In the genomic region with DNA sequence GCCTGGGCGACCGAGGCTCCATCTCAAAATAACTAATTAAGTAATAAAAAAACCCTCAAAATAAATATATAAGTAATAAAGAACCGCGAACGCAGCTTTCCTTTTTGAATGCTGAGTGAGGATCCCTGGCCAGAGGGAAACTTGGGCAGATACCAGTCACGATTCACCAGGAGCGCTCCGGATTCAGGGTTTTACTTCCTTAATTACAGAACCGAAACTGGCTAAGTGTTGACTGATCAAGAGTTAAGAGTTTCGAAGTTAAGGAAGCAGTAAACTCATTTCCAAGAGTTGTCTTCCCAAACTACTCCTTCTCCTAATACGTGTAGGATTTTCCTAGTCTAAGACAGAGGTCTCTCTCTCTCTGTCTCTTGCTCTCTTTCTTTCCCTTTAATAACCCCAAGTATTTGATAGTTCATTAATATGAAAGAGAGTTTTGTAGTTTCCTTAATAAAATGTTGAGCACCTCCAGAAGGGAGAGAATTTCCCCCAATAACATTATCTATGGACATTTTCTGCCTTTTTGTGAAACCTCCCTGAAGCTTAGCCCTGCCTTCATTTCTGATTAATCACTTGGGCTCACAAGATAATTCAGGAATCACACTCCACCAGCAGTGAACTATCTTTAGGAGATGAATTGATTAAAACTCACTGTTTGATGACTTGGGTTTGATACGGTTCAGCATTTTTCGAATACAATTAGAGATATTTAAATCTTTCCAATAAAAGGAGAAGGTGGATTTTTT, we compare ENCODE assay signal across 10 cellular contexts.
DNase-seq lines count a peak whose midpoint lies in the region; ATAC-seq and TF ChIP-seq lines count a peak whose summit lies in the region.
"Had no signal": no experiment of that assay in that cellular context is flagged by ENCODE, and none has a peak within 500 bp of the region (broad histone marks: within the 10 kb centered on the region; RNA-seq: fewer than 3 reads in every experiment).

No MANE protein-coding gene starts in this region.

- CTCF ChIA-PET in activated naive CD4-positive, alpha-beta T cell treated with anti-CD3 and anti-CD28 coated beads for 36 hours (lab: Charles Lee): no interaction called here

- H3K9me3 Mint-ChIP-seq in activated naive CD4-positive, alpha-beta T cell treated with anti-CD3 and anti-CD28 coated beads, Interleukin-2, amount 50 U/mL, for 24 hours: no peaks in the 10 kb centered on the region
- H3K9me3 Mint-ChIP-seq in activated naive CD4-positive, alpha-beta T cell treated with anti-CD3 and anti-CD28 coated beads for 36 hours: no peaks in the 10 kb centered on the region
- H3K9me3 Mint-ChIP-seq: CD4-positive, CD25-positive, alpha-beta regulatory T cell had no signal

- no peaks in the 10 kb centered on the region for H3K9me3 ChIP-seq in adrenal gland (replicated peaks in 1 of 3)
- no peaks in the 10 kb centered on the region for H3K9me3 ChIP-seq in mesenchymal stem cell (ENCODE audit: control insufficient read depth, low read length)
- H3K9me3 ChIP-seq in gastroesophageal sphincter: no peaks in the 10 kb centered on the region
- no peaks in the 10 kb centered on the region for H3K9me3 ChIP-seq in BE2C

- H3K27me3 ChIP-seq in adrenal gland: no peaks in the 10 kb centered on the region
- H3K27me3 ChIP-seq in mesenchymal stem cell (ENCODE audit: control insufficient read depth in 1 of 2, insufficient read depth in 1 of 2, low read length in 2 of 2): no peaks in the 10 kb centered on the region
- H3K27me3 ChIP-seq in gastroesophageal sphincter: no peaks in the 10 kb centered on the region
- no peaks in the 10 kb centered on the region for H3K27me3 ChIP-seq in BE2C

- ATAC-seq in gastroesophageal sphincter (no peak), omental fat pad (ENCODE audit: low FRiP score) (no peak)

- H3K14ac ChIP-seq in mesenchymal stem cell (ENCODE audit: low read length in 2 of 2): no peak overlapping the region

- no peaks in the 10 kb centered on the region for H3K36me3 ChIP-seq in adrenal gland (replicated peaks in 1 of 2)
- H3K36me3 ChIP-seq in mesenchymal stem cell (ENCODE audit: control insufficient read depth in 1 of 2, insufficient read depth in 2 of 2, low read depth in 1 of 2, low read length in 2 of 2): no peaks in the 10 kb centered on the region
- no peaks in the 10 kb centered on the region for H3K36me3 ChIP-seq in gastroesophageal sphincter
- H3K36me3 ChIP-seq in BE2C: no peaks in the 10 kb centered on the region

- no peaks in the 10 kb centered on the region for H3K36me3 Mint-ChIP-seq in activated naive CD4-positive, alpha-beta T cell treated with anti-CD3 and anti-CD28 coated beads, Interleukin-2, amount 50 U/mL, for 24 hours
- H3K36me3 Mint-ChIP-seq in activated naive CD4-positive, alpha-beta T cell treated with anti-CD3 and anti-CD28 coated beads for 36 hours (ENCODE audit: low read depth): no peaks in the 10 kb centered on the region
- H3K36me3 Mint-ChIP-seq: CD4-positive, CD25-positive, alpha-beta regulatory T cell had no signal

- no peak overlapping the region for H4K91ac ChIP-seq in mesenchymal stem cell (ENCODE audit: low read length)

- WGBS in adrenal gland, 4 donors: 65 to 71% (median 68%) methylated on average over 13 of the region's 13 CpGs
- 82% methylated on average over 5 of the region's 13 CpGs for WGBS in mesenchymal stem cell
- 78 to 79% methylated on average over 13 of the region's 13 CpGs for WGBS in gastroesophageal sphincter (ENCODE audit: low coverage in 1 of 2), 2 donors

- H3K4me1 ChIP-seq in adrenal gland (replicated peaks in 1 of 2) (peaks cover 41 to 56% of the 10 kb centered on the region in 2 donors), mesenchymal stem cell (ENCODE audit: control insufficient read depth, insufficient read depth, low read depth, low read length) (peaks cover 1% of the 10 kb centered on the region), gastroesophageal sphincter (peaks cover 0 to 20% (median under 1%) of the 10 kb centered on the region in 3 donors), BE2C (peaks cover 16% of the 10 kb centered on the region)

- no peak overlapping the region for H3K4me2 ChIP-seq in mesenchymal stem cell (ENCODE audit: low read length, poor library complexity, severe bottlenecking)

- H3K18ac ChIP-seq in mesenchymal stem cell (ENCODE audit: low read depth in 1 of 2, low read length in 2 of 2): no peak overlapping the region

- no peaks in the 10 kb centered on the region for H3K27me3 Mint-ChIP-seq in activated naive CD4-positive, alpha-beta T cell treated with anti-CD3 and anti-CD28 coated beads, Interleukin-2, amount 50 U/mL, for 24 hours
- no peaks in the 10 kb centered on the region for H3K27me3 Mint-ChIP-seq in activated naive CD4-positive, alpha-beta T cell treated with anti-CD3 and anti-CD28 coated beads for 36 hours (ENCODE audit: low read depth)
- H3K27me3 Mint-ChIP-seq: CD4-positive, CD25-positive, alpha-beta regulatory T cell had no signal

- no peak overlapping the region for H2BK5ac ChIP-seq in mesenchymal stem cell (ENCODE audit: low read depth, low read length, poor library complexity, severe bottlenecking)

- TF ChIP-seq CTCF in adrenal gland (IDR thresholded peaks at IDR 0.05) (no peak), gastroesophageal sphincter (IDR thresholded peaks at IDR 0.05) (no peak), omental fat pad (IDR thresholded peaks at IDR 0.05) (no peak), BE2C (IDR thresholded peaks at IDR 0.05; ENCODE audit: low read depth, low read length) (no peak)

- H4K8ac ChIP-seq in mesenchymal stem cell (ENCODE audit: low read length): no peak overlapping the region

- intact Hi-C loops in activated naive CD4-positive, alpha-beta T cell treated with anti-CD3 and anti-CD28 coated beads for 36 hours (cut with micrococcal nuclease): loop anchor here (5.0 kb wide), 1 partner anchor 262 kb away; no protein-coding TSS in a partner anchor
- intact Hi-C loops in adrenal gland (cut with DNase I): no loop called here

- H3K23ac ChIP-seq in mesenchymal stem cell (ENCODE audit: low read length in 2 of 2): no peak overlapping the region

- no peak overlapping the region for H2AK5ac ChIP-seq in mesenchymal stem cell (ENCODE audit: low read length, severe bottlenecking)

- H3K27ac Mint-ChIP-seq in activated naive CD4-positive, alpha-beta T cell treated with anti-CD3 and anti-CD28 coated beads, Interleukin-2, amount 50 U/mL, for 24 hours: peak overlapping the region; percentile 85
- H3K27ac Mint-ChIP-seq in activated naive CD4-positive, alpha-beta T cell treated with anti-CD3 and anti-CD28 coated beads for 36 hours: no peak overlapping the region

- TF ChIP-seq EP300 in gastroesophageal sphincter (IDR thresholded peaks at IDR 0.05): no peak

- no peak overlapping the region for H2BK120ac ChIP-seq in mesenchymal stem cell (ENCODE audit: low read depth, low read length)

- H3K4ac ChIP-seq in mesenchymal stem cell (ENCODE audit: low read depth in 1 of 2, low read length in 2 of 2): no peak overlapping the region

- H3K27ac ChIP-seq in adrenal gland (peak overlapping the region in 4 of 5 donors; percentile 37 to 69 (median 58)), mesenchymal stem cell (ENCODE audit: low read length, poor library complexity, severe bottlenecking) (no peak overlapping the region), gastroesophageal sphincter (peak overlapping the region in 2 of 4 donors; percentile 25 to 28)

- H3K4me3 ChIP-seq in adrenal gland: peak overlapping the region in 1 of 4 donors; percentile 1
- H3K4me3 ChIP-seq in mesenchymal stem cell (ENCODE audit: insufficient read depth in 1 of 2, low read depth in 1 of 2, low read length in 2 of 2): peak overlapping the region in 1 of 2 experiments; percentile 10
- no peak overlapping the region for H3K4me3 ChIP-seq in gastroesophageal sphincter
- no peak overlapping the region for H3K4me3 ChIP-seq in BE2C (ENCODE audit: low read depth, low read length)

- no peak for DNase-seq in activated naive CD4-positive, alpha-beta T cell treated with anti-CD3 and anti-CD28 coated beads for 36 hours
- DNase-seq in adrenal gland: peak in 6 of 7 donors; percentile 23 to 62 (median 34)
- peak; percentile 21 for DNase-seq in mesenchymal stem cell
- DNase-seq in omental fat pad (ENCODE audit: low spot score): no peak
- DNase-seq in BE2C: no peak
- DNase-seq in iPS-NIHi7 (ENCODE audit: extremely low spot score): no peak
- DNase-seq: CD4-positive, CD25-positive, alpha-beta regulatory T cell; NCI-H2227 treated with DMSO at 0.1 percent for 48 hours had no signal

- H3K4me1 Mint-ChIP-seq in activated naive CD4-positive, alpha-beta T cell treated with anti-CD3 and anti-CD28 coated beads, Interleukin-2, amount 50 U/mL, for 24 hours: peaks cover 62% of the 10 kb centered on the region
- H3K4me1 Mint-ChIP-seq in activated naive CD4-positive, alpha-beta T cell treated with anti-CD3 and anti-CD28 coated beads for 36 hours (ENCODE audit: low read depth): peaks cover 58% of the 10 kb centered on the region

- H2BK15ac ChIP-seq in mesenchymal stem cell (ENCODE audit: low read depth, poor library complexity, severe bottlenecking): no peak overlapping the region

- H3K9ac ChIP-seq in mesenchymal stem cell (ENCODE audit: low read length): peak overlapping the region; percentile 63

- TF ChIP-seq POLR2A in adrenal gland (IDR thresholded peaks at IDR 0.05): no peak
- TF ChIP-seq POLR2A in gastroesophageal sphincter (IDR thresholded peaks at IDR 0.05): no peak

- H2AFZ ChIP-seq in mesenchymal stem cell (ENCODE audit: low read depth, low read length): no peak overlapping the region

- H3K79me1 ChIP-seq in mesenchymal stem cell (replicated peaks; ENCODE audit: low read length, poor library complexity, severe bottlenecking): no peaks in the 10 kb centered on the region

- peak overlapping the region; percentile 49 for H3K4me3 Mint-ChIP-seq in activated naive CD4-positive, alpha-beta T cell treated with anti-CD3 and anti-CD28 coated beads, Interleukin-2, amount 50 U/mL, for 24 hours
- H3K4me3 Mint-ChIP-seq in activated naive CD4-positive, alpha-beta T cell treated with anti-CD3 and anti-CD28 coated beads for 36 hours: no peak overlapping the region

- no peak overlapping the region for H2BK12ac ChIP-seq in mesenchymal stem cell (ENCODE audit: low read length in 2 of 2)

Comparison
In these comparisons a context has a peak if more than half of its experiments do, and no peak if none do; other contexts are left out.
1. DNase-seq: peak in adrenal gland (6 of 7) and mesenchymal stem cell (single experiment); none in activated naive CD4-positive, alpha-beta T cell treated with anti-CD3 and anti-CD28 coated beads for 36 hours (single experiment), omental fat pad (single experiment), BE2C (single experiment) and iPS-NIHi7 (single experiment).